1 cellular context compared by ENCODE assay signal in the genomic region with DNA sequence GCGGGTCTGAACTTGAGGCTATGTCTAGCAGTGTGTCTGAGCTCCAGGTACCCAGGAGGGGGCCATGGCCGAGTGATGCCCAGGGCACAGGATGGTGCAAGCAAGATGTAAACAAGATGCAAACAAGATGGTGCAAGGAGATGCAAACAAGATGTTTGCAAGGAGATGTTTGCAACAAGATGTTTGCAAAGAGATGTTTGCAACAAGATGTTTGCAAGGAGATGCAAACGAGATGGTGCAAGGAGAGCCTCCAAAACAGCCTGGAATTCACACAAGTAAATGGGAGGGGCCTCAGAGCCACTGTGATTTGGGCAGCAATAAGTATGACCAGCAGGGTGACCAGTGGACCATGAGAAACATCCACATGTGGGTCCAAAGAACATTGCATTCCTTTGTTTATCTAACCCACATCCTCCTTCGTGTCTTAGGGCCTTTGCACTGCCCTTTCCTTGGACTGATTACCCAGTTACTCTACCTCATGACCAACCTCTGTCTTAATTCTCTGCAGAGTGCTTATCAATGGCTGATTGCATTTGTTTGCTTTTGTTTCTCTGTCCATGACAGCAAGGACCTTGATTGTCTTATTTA.
TF ChIP-seq lines count a peak whose summit lies in the region.

No MANE protein-coding gene starts in this region.

TF ChIP-seq in HepG2, 621 proteins besides CTCF, POLR2A, EP300 and RAD21 (continued from another document and continues in another):
- no peak for TF ChIP-seq ATF6 (CRISPR knock-in tag; conservative IDR thresholded peaks at IDR 0.05)
- TF ChIP-seq RBAK (CRISPR knock-in tag; IDR thresholded peaks at IDR 0.05), result no peak
- TF ChIP-seq ZNF253 (CRISPR knock-in tag; IDR thresholded peaks at IDR 0.05; ENCODE audit: borderline replicate concordance), result no peak
- TF ChIP-seq ZNF557 (CRISPR knock-in tag; IDR thresholded peaks at IDR 0.05), result no peak
- no peak for TF ChIP-seq HDAC6 (IDR thresholded peaks at IDR 0.05; ENCODE audit: low read depth, low read length)
- 0 out of 2 replicates have a peak, but pooled peaks have one; percentile 62 for TF ChIP-seq MIXL1 (CRISPR knock-in tag; IDR thresholded peaks at IDR 0.05)
- TF ChIP-seq, protein P1, sequence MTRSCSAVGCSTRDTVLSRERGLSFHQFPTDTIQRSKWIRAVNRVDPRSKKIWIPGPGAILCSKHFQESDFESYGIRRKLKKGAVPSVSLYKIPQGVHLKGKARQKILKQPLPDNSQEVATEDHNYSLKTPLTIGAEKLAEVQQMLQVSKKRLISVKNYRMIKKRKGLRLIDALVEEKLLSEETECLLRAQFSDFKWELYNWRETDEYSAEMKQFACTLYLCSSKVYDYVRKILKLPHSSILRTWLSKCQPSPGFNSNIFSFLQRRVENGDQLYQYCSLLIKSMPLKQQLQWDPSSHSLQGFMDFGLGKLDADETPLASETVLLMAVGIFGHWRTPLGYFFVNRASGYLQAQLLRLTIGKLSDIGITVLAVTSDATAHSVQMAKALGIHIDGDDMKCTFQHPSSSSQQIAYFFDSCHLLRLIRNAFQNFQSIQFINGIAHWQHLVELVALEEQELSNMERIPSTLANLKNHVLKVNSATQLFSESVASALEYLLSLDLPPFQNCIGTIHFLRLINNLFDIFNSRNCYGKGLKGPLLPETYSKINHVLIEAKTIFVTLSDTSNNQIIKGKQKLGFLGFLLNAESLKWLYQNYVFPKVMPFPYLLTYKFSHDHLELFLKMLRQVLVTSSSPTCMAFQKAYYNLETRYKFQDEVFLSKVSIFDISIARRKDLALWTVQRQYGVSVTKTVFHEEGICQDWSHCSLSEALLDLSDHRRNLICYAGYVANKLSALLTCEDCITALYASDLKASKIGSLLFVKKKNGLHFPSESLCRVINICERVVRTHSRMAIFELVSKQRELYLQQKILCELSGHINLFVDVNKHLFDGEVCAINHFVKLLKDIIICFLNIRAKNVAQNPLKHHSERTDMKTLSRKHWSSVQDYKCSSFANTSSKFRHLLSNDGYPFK (CRISPR knock-in tag; IDR thresholded peaks at IDR 0.05; ENCODE audit: borderline replicate concordance), result no peak
- TF ChIP-seq, protein P2, sequence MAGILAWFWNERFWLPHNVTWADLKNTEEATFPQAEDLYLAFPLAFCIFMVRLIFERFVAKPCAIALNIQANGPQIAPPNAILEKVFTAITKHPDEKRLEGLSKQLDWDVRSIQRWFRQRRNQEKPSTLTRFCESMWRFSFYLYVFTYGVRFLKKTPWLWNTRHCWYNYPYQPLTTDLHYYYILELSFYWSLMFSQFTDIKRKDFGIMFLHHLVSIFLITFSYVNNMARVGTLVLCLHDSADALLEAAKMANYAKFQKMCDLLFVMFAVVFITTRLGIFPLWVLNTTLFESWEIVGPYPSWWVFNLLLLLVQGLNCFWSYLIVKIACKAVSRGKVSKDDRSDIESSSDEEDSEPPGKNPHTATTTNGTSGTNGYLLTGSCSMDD (CRISPR knock-in tag; IDR thresholded peaks at IDR 0.05), result no peak
- TF ChIP-seq RBM39 (IDR thresholded peaks at IDR 0.05; ENCODE audit: low read depth, low read length, poor library complexity, severe bottlenecking), result no peak
- TF ChIP-seq HNF4A (CRISPR knock-in tag; IDR thresholded peaks at IDR 0.05), result peak; percentile 91
- TF ChIP-seq PAWR (CRISPR knock-in tag; IDR thresholded peaks at IDR 0.05; ENCODE audit: borderline replicate concordance), result no peak
- TF ChIP-seq, protein P3, sequence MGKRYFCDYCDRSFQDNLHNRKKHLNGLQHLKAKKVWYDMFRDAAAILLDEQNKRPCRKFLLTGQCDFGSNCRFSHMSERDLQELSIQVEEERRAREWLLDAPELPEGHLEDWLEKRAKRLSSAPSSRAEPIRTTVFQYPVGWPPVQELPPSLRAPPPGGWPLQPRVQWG (CRISPR knock-in tag; IDR thresholded peaks at IDR 0.05; ENCODE audit: borderline replicate concordance, low read depth), result no peak
- no peak for TF ChIP-seq ZNF556 (CRISPR knock-in tag; IDR thresholded peaks at IDR 0.05; ENCODE audit: borderline replicate concordance)
- no peak for TF ChIP-seq SYNCRIP (IDR thresholded peaks at IDR 0.05; ENCODE audit: insufficient read depth, low read depth, low read length)
- no peak for TF ChIP-seq ZNF446 (CRISPR knock-in tag; IDR thresholded peaks at IDR 0.05)
- no peak for TF ChIP-seq MAZ (IDR thresholded peaks at IDR 0.05; ENCODE audit: borderline replicate concordance, low read depth, low read length)
- no peak for TF ChIP-seq MAZ (CRISPR knock-in tag; IDR thresholded peaks at IDR 0.05; ENCODE audit: low read depth)
- no peak for TF ChIP-seq PRDM4 (CRISPR knock-in tag; IDR thresholded peaks at IDR 0.05; ENCODE audit: borderline replicate concordance)
- no peak for TF ChIP-seq ZNF704 (CRISPR knock-in tag; IDR thresholded peaks at IDR 0.05; ENCODE audit: borderline replicate concordance)
- TF ChIP-seq HCFC1 (IDR thresholded peaks at IDR 0.05; ENCODE audit: low read depth, low read length), result no peak
- TF ChIP-seq PTBP1 (IDR thresholded peaks at IDR 0.05; ENCODE audit: low read depth, low read length, poor library complexity, severe bottlenecking), result no peak
- TF ChIP-seq ZNF580 (CRISPR knock-in tag; IDR thresholded peaks at IDR 0.05; ENCODE audit: borderline replicate concordance, low read depth), result 0 out of 2 replicates have a peak, but pooled peaks have one; percentile 27
- TF ChIP-seq MED13 (CRISPR knock-in tag; IDR thresholded peaks at IDR 0.05), result no peak
- TF ChIP-seq MBNL3 (CRISPR knock-in tag; conservative IDR thresholded peaks at IDR 0.05), result no peak
- no peak for TF ChIP-seq ZNF138 (CRISPR knock-in tag; IDR thresholded peaks at IDR 0.05; ENCODE audit: low read depth)
- TF ChIP-seq, protein P4, sequence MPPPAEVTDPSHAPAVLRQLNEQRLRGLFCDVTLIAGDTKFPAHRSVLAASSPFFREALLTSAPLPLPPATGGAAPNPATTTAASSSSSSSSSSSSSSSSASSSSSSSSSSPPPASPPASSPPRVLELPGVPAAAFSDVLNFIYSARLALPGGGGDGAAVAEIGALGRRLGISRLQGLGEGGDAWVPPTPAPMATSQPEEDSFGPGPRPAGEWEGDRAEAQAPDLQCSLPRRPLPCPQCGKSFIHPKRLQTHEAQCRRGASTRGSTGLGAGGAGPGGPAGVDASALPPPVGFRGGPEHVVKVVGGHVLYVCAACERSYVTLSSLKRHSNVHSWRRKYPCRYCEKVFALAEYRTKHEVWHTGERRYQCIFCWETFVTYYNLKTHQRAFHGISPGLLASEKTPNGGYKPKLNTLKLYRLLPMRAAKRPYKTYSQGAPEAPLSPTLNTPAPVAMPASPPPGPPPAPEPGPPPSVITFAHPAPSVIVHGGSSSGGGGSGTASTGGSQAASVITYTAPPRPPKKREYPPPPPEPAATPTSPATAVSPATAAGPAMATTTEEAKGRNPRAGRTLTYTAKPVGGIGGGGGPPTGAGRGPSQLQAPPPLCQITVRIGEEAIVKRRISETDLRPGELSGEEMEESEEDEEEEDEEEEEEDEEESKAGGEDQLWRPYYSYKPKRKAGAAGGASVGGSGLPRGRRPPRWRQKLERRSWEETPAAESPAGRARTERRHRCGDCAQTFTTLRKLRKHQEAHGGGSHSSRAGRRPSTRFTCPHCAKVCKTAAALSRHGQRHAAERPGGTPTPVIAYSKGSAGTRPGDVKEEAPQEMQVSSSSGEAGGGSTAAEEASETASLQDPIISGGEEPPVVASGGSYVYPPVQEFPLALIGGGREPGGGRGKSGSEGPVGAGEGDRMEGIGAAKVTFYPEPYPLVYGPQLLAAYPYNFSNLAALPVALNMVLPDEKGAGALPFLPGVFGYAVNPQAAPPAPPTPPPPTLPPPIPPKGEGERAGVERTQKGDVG (CRISPR knock-in tag; IDR thresholded peaks at IDR 0.05; ENCODE audit: borderline replicate concordance), result no peak
- TF ChIP-seq CBX5 (CRISPR knock-in tag; IDR thresholded peaks at IDR 0.05; ENCODE audit: borderline replicate concordance), result no peak
- no peak for TF ChIP-seq KDM5B (CRISPR knock-in tag; IDR thresholded peaks at IDR 0.05; ENCODE audit: borderline replicate concordance)
- TF ChIP-seq SETDB1 (CRISPR knock-in tag; IDR thresholded peaks at IDR 0.05; ENCODE audit: borderline replicate concordance), result no peak
- TF ChIP-seq, protein P5, sequence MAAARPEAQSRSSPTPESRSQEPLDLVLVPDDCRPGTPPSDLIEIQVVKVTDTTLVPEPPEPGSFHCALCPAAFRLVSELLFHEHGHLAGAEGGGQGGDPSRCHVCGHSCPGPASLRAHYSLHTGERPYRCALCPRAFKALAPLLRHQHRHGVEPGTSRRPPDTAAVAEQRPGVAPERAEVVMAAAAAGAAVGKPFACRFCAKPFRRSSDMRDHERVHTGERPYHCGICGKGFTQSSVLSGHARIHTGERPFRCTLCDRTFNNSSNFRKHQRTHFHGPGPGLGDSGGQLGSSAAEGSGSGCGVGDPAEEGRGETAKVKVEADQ (CRISPR knock-in tag; IDR thresholded peaks at IDR 0.05; ENCODE audit: borderline replicate concordance), result no peak
- no peak for TF ChIP-seq KLF15 (CRISPR knock-in tag; IDR thresholded peaks at IDR 0.05; ENCODE audit: borderline replicate concordance)
- TF ChIP-seq ETV5 (CRISPR knock-in tag; IDR thresholded peaks at IDR 0.05; ENCODE audit: borderline replicate concordance), result peak; percentile 36; the same call in 1 of the 2 replicates
- peak; percentile 70; the same call in 1 of the 2 replicates for TF ChIP-seq ZMYM2 (CRISPR knock-in tag; IDR thresholded peaks at IDR 0.05)
- TF ChIP-seq ZNF652 (CRISPR knock-in tag; IDR thresholded peaks at IDR 0.05; ENCODE audit: borderline replicate concordance, low read depth), result no peak
- TF ChIP-seq ZNF776 (CRISPR knock-in tag; IDR thresholded peaks at IDR 0.05), result no peak
- no peak for TF ChIP-seq ZNF552 (CRISPR knock-in tag; IDR thresholded peaks at IDR 0.05; ENCODE audit: borderline replicate concordance)
- peak; percentile 87 for TF ChIP-seq ZMYM3 (CRISPR knock-in tag; IDR thresholded peaks at IDR 0.05)
- TF ChIP-seq ZFX (CRISPR knock-in tag; IDR thresholded peaks at IDR 0.05; ENCODE audit: low read depth), result peak; percentile 46; the same call in 1 of the 2 replicates
- no peak for TF ChIP-seq ZNF296 (CRISPR knock-in tag; conservative IDR thresholded peaks at IDR 0.05)
- TF ChIP-seq ZNF766 (CRISPR knock-in tag; IDR thresholded peaks at IDR 0.05; ENCODE audit: borderline replicate concordance), result no peak
- TF ChIP-seq, protein P6, sequence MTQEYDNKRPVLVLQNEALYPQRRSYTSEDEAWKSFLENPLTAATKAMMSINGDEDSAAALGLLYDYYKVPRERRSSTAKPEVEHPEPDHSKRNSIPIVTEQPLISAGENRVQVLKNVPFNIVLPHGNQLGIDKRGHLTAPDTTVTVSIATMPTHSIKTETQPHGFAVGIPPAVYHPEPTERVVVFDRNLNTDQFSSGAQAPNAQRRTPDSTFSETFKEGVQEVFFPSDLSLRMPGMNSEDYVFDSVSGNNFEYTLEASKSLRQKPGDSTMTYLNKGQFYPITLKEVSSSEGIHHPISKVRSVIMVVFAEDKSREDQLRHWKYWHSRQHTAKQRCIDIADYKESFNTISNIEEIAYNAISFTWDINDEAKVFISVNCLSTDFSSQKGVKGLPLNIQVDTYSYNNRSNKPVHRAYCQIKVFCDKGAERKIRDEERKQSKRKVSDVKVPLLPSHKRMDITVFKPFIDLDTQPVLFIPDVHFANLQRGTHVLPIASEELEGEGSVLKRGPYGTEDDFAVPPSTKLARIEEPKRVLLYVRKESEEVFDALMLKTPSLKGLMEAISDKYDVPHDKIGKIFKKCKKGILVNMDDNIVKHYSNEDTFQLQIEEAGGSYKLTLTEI (CRISPR knock-in tag; conservative IDR thresholded peaks at IDR 0.05), result no peak
- no peak for TF ChIP-seq KAT2B (IDR thresholded peaks at IDR 0.05; ENCODE audit: borderline replicate concordance, low read depth, low read length)
- peak; percentile 36; the same call in 1 of the 2 replicates for TF ChIP-seq SMC3 (IDR thresholded peaks at IDR 0.05; ENCODE audit: low read length)
